In the genomic region with DNA sequence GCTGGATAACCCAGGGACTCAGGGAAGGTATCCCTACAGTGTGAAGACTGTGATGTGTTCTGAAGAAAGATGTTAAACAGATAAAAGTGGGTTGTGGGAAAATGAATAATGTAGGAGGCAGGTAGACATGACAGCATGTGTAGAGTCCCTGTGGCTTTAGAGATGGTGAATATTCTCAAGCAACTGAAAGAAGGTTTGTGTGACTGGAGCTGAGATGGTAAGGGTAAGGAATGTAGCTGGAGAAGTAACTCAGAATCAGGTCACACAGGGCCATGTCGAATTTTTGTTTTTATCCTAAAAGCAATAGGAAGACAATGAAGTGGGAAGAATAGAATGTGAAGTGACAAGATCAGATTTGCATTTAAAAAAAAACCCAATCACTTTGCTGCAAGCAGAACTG, we compare ENCODE assay signal across 30 cellular contexts.
"Had no signal": no experiment of that assay in that cellular context is flagged by ENCODE, and none has a peak within 500 bp of the region (broad histone marks: within the 10 kb centered on the region; RNA-seq: fewer than 3 reads in every experiment).

No MANE protein-coding gene starts in this region.

- H3K27me3 Mint-ChIP-seq: natural killer cell treated with Interleukin-12 subunit alpha and Interleukin-12 subunit beta and Interleukin-15 and Interleukin-18, amount 100 ng/mL, for 72 hours; progenitor cell of endocrine pancreas; stimulated activated naive B cell treated with anti-CD40 and anti-IgM and Interleukin-4, amounts not matched to agents 10 μg/mL and 1 μg/mL and 100 μg/mL, for 72 hours; stimulated activated naive CD8-positive, alpha-beta T cell treated with anti-CD3 and anti-CD28 coated beads, Interleukin-15, Interleukin-2, amounts not matched to agents 100 ng/mL and 50 ng/mL, for 24 hours had no signal

- H3K4me3 Mint-ChIP-seq: natural killer cell treated with Interleukin-12 subunit alpha and Interleukin-12 subunit beta and Interleukin-15 and Interleukin-18, amount 100 ng/mL, for 72 hours; nephron progenitor cell; neural crest cell; stimulated activated effector memory CD8-positive, alpha-beta T cell treated with anti-CD3 and anti-CD28 coated beads, Interleukin-12 subunit alpha, Interleukin-12 subunit beta, amount 100 ng/mL, for 72 hours; stimulated activated naive B cell treated with anti-CD40 and anti-IgM and Interleukin-4, amounts not matched to agents 10 μg/mL and 1 μg/mL and 100 μg/mL, for 72 hours; stimulated activated naive CD8-positive, alpha-beta T cell treated with anti-CD3 and anti-CD28 coated beads, Interleukin-15, Interleukin-2, amounts not matched to agents 100 ng/mL and 50 ng/mL, for 24 hours had no signal

- H3K4me3 ChIP-seq: ovary, psoas muscle, right lobe of liver, sigmoid colon, stomach, thoracic aorta, thyroid gland, tibial nerve, upper lobe of left lung, vagina had no signal

- H3K79me2 ChIP-seq: parathyroid adenoma had no signal

- H3K27me3 ChIP-seq: neutrophil, ovary, right lobe of liver, sigmoid colon, stomach, thyroid gland, tibial nerve, upper lobe of left lung, vagina had no signal

- H3K4me1 Mint-ChIP-seq: nephron progenitor cell; stimulated activated effector memory CD8-positive, alpha-beta T cell treated with anti-CD3 and anti-CD28 coated beads, Interleukin-12 subunit alpha, Interleukin-12 subunit beta, amount 100 ng/mL, for 72 hours; stimulated activated naive B cell treated with anti-CD40 and anti-IgM and Interleukin-4, amounts not matched to agents 10 μg/mL and 1 μg/mL and 100 μg/mL, for 72 hours had no signal

- ATAC-seq: natural killer cell treated with Interleukin-12 subunit alpha and Interleukin-12 subunit beta and Interleukin-15 and Interleukin-18, amount 100 ng/mL, for 72 hours; psoas muscle; right cardiac atrium; right lobe of liver; stimulated activated effector memory CD8-positive, alpha-beta T cell treated with anti-CD3 and anti-CD28 coated beads, Interleukin-12 subunit alpha, Interleukin-12 subunit beta, amount 100 ng/mL, for 72 hours; stimulated activated naive B cell treated with anti-CD40 and anti-IgM and Interleukin-4, amounts not matched to agents 10 μg/mL and 1 μg/mL and 100 μg/mL, for 72 hours had no signal

- H3K4me1 ChIP-seq: parathyroid adenoma, psoas muscle, sigmoid colon, thyroid gland, tibial nerve, upper lobe of left lung, vagina had no signal

- H3K27ac Mint-ChIP-seq: natural killer cell treated with Interleukin-12 subunit alpha and Interleukin-12 subunit beta and Interleukin-15 and Interleukin-18, amount 100 ng/mL, for 72 hours; nephron progenitor cell; progenitor cell of endocrine pancreas; stimulated activated effector memory CD8-positive, alpha-beta T cell treated with anti-CD3 and anti-CD28 coated beads, Interleukin-12 subunit alpha, Interleukin-12 subunit beta, amount 100 ng/mL, for 72 hours; stimulated activated naive B cell treated with anti-CD40 and anti-IgM and Interleukin-4, amounts not matched to agents 10 μg/mL and 1 μg/mL and 100 μg/mL, for 72 hours; stimulated activated naive CD8-positive, alpha-beta T cell treated with anti-CD3 and anti-CD28 coated beads, Interleukin-15, Interleukin-2, amounts not matched to agents 100 ng/mL and 50 ng/mL, for 24 hours had no signal

- DNase-seq: nephron progenitor cell; nucleus accumbens; ovary; posterior cingulate gyrus; psoas muscle; right cardiac atrium; right lobe of liver; sigmoid colon; small intestine; stimulated activated CD4-positive, alpha-beta T cell treated with anti-CD3 and anti-CD28 coated beads, Interleukin-15, amount 100 ng/mL, for 24 hours; stimulated activated CD4-positive, alpha-beta T cell treated with anti-CD3 and anti-CD28 coated beads, Interleukin-2, amount 100 ng/mL, for 24 hours; stimulated activated CD4-positive, alpha-beta T cell treated with anti-CD3 and anti-CD28 coated beads, Interleukin-2, amount 100 ng/mL, for 48 hours; stimulated activated CD4-positive, alpha-beta T cell treated with anti-CD3 and anti-CD28 coated beads, Interleukin-4, amount 100 ng/mL, for 24 hours; stimulated activated naive B cell treated with anti-CD40 and anti-IgM and Interleukin-4, amounts not matched to agents 10 μg/mL and 1 μg/mL and 100 μg/mL, for 72 hours; stimulated activated naive CD4-positive, alpha-beta T cell treated with Interleukin-2 at 50 U/mL for 16 hours; stomach; thyroid gland; trophoblast cell; upper lobe of left lung had no signal

- H2AFZ ChIP-seq: parathyroid adenoma had no signal

- H3K36me3 Mint-ChIP-seq: natural killer cell treated with Interleukin-12 subunit alpha and Interleukin-12 subunit beta and Interleukin-15 and Interleukin-18, amount 100 ng/mL, for 72 hours; stimulated activated effector memory CD8-positive, alpha-beta T cell treated with anti-CD3 and anti-CD28 coated beads, Interleukin-12 subunit alpha, Interleukin-12 subunit beta, amount 100 ng/mL, for 72 hours; stimulated activated naive B cell treated with anti-CD40 and anti-IgM and Interleukin-4, amounts not matched to agents 10 μg/mL and 1 μg/mL and 100 μg/mL, for 72 hours had no signal

- FAIRE-seq: urothelium cell line had no signal

- H3K27ac ChIP-seq: neutrophil, ovary, parathyroid adenoma, psoas muscle, right lobe of liver, sigmoid colon, stomach, thoracic aorta, thyroid gland, tibial nerve, upper lobe of left lung, vagina had no signal

- H3K9me3 Mint-ChIP-seq: natural killer cell treated with Interleukin-12 subunit alpha and Interleukin-12 subunit beta and Interleukin-15 and Interleukin-18, amount 100 ng/mL, for 72 hours; nephron progenitor cell; neural crest cell; stimulated activated effector memory CD8-positive, alpha-beta T cell treated with anti-CD3 and anti-CD28 coated beads, Interleukin-12 subunit alpha, Interleukin-12 subunit beta, amount 100 ng/mL, for 72 hours; stimulated activated naive B cell treated with anti-CD40 and anti-IgM and Interleukin-4, amounts not matched to agents 10 μg/mL and 1 μg/mL and 100 μg/mL, for 72 hours; stimulated activated naive CD8-positive, alpha-beta T cell treated with anti-CD3 and anti-CD28 coated beads, Interleukin-15, Interleukin-2, amounts not matched to agents 100 ng/mL and 50 ng/mL, for 24 hours had no signal

- H3K9me3 ChIP-seq: neutrophil, ovary, psoas muscle, right lobe of liver, sigmoid colon, stomach, thoracic aorta, thyroid gland, tibial nerve, upper lobe of left lung, vagina had no signal

- H3K36me3 ChIP-seq: ovary, right lobe of liver, sigmoid colon, thoracic aorta, thyroid gland, tibial nerve, upper lobe of left lung, vagina had no signal
